Comparison of ENCODE assay signal across 8 cellular contexts in the genomic region with DNA sequence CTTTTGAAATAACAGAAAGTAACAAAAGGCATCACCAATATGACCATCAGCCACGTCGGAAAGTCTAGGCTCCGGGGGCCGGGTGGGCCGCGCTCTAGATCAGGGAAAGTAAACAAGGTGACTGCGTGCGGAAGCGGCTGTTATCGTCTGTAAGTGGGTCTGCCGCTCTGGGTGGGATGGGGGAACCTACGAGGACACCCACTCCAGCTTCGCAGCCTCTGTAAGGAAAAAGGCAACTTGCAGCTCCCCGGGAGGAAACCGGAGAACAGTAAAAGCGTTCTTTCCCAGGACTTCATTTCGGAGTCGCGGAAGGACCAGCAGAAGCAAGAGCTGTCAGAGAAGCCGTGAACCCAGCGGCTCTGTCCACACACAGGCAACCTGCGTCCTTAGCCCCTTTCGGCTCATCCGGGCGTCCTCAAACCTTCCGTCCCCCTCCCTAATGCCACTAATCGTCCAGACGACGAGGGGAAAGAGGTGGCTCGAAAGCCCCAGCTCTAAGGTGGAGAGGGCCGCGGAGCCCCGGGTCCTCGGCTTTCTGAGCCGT. TPM values are rescaled to one million over a fixed set of nuclear protein-coding genes. Genes with fewer than 3 reads are reported as not detected.
DNase-seq lines count a peak whose midpoint lies in the region; FAIRE-seq and TF ChIP-seq lines count a peak whose summit lies in the region.

No MANE protein-coding gene starts in this region.

- H3K4me3 ChIP-seq in NB4 (ENCODE audit: low read depth, low read length) = peak overlapping the region; percentile 98

- POLR2A ChIA-PET in GM10248 (lab: Yijun Ruan, JAX) = interaction anchor here (0.6 kb wide), 1 partner anchor 19 kb away, joined by 6 read pairs; no protein-coding TSS in a partner anchor

- no peak for TF ChIP-seq CTCF in GM10248 (IDR thresholded peaks at IDR 0.05; ENCODE audit: control extremely low read depth, extremely low read depth, low read depth, missing control alignments)
- TF ChIP-seq CTCF in NB4 (IDR thresholded peaks at IDR 0.05; ENCODE audit: low read depth, low read length) = no peak

- CTCF ChIA-PET in GM10248 (lab: Yijun Ruan, JAX) = no interaction called here

- no peak for FAIRE-seq in RCC 7860 (lab: Jason Lieb, UNC)

- DNase-seq in GM10248 (ENCODE audit: extremely low spot score) (peak; percentile 45), HCEC 1CT (peak; percentile 53), NB4 (ENCODE audit: low read depth) (peak; percentile 65), cerebellum (ENCODE audit: low spot score) (peak; percentile 35), kidney tubule cell (ENCODE audit: low spot score) (peak; percentile 44), RCC 7860 (ENCODE audit: low spot score) (no peak)
- DNase-seq in activated CD4-positive, alpha-beta T cell treated with anti-CD3 and anti-CD28 coated beads for 1 hour = peak; percentile 23
- DNase-seq in stimulated activated CD4-positive, alpha-beta T cell treated with anti-CD3 and anti-CD28 coated beads, Interleukin-1b, Interleukin-23, amount 100 ng/mL, for 48 hours = peak; percentile 31

- no peak for TF ChIP-seq POLR2A in NB4 (IDR thresholded peaks at IDR 0.05; ENCODE audit: extremely low read depth, insufficient read length)

RNA-seq across cellular contexts. Expression of gene XRN1, which starts 0.5 kb away (rescaled TPM):
- total RNA-seq in cerebellum = 64.8 TPM
